In the genomic region with DNA sequence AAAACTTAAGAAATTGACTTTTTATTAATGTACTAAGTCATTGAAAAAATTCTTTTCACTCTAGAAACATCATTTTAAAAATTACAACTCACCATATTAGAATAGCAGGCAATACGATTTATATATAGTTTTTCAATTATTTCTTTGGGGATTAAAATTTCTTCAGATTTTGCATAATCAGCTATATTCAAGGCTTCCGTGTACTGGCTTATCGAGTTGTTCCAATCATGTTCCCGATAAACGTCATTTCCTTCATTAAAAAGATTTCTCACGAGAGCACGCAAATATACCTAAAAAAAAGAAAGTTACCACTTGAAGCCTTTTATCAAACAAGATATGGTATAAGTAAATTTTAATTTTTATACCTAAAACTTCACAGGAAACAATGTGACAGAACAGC, we compare ENCODE assay signal across 18 cellular contexts. TPM values are rescaled to one million over a fixed set of nuclear protein-coding genes. Genes with fewer than 3 reads are reported as not detected.
DNase-seq lines count a peak whose midpoint lies in the region; ATAC-seq, FAIRE-seq and TF ChIP-seq lines count a peak whose summit lies in the region.
"Had no signal": no experiment of that assay in that cellular context is flagged by ENCODE, and none has a peak within 500 bp of the region (broad histone marks: within the 10 kb centered on the region; RNA-seq: fewer than 3 reads in every experiment).

No MANE protein-coding gene starts in this region.

- no peak overlapping the region for H3K27ac ChIP-seq in A549
- H3K27ac ChIP-seq in foreskin keratinocyte = no peak overlapping the region
- H3K27ac ChIP-seq in ovary = no peak overlapping the region
- H3K27ac ChIP-seq: GM23248 had no signal

- ATAC-seq in A549 = no peak
- ATAC-seq in T-helper 17 cell = no peak
- ATAC-seq in foreskin keratinocyte = no peak
- ATAC-seq: CD8-positive, alpha-beta T cell had no signal

- H3K27me3 ChIP-seq in foreskin keratinocyte (no peaks in the 10 kb centered on the region), ovary (no peaks in the 10 kb centered on the region)

- TF ChIP-seq POLR2A in A549 (IDR thresholded peaks at IDR 0.05; ENCODE audit: low read length) = no peak
- TF ChIP-seq POLR2A in ovary (IDR thresholded peaks at IDR 0.05) = no peak

- H3K9me3 ChIP-seq in A549 = no peaks in the 10 kb centered on the region
- no peaks in the 10 kb centered on the region for H3K9me3 ChIP-seq in T-helper 17 cell (ENCODE audit: control insufficient read depth, low read length, poor library complexity, severe bottlenecking)
- no peaks in the 10 kb centered on the region for H3K9me3 ChIP-seq in ovary
- H3K9me3 ChIP-seq: Caco-2 had no signal

- WGBS in A549 (ENCODE audit: missing lambda C conversion rate) = 92% methylated on average over 7 of the region's 7 CpGs
- WGBS in ovary, 3 donors = 95 to 97% (median 96%) methylated on average over 7 of the region's 7 CpGs

- H3K4me3 ChIP-seq in A549 (no peak overlapping the region), ovary (no peak overlapping the region)
- H3K4me3 ChIP-seq: GM23248 had no signal

- TF ChIP-seq CTCF in A549 (IDR thresholded peaks at IDR 0.05) (no peak), foreskin keratinocyte (conservative IDR thresholded peaks at IDR 0.05) (no peak), GM20000 (IDR thresholded peaks at IDR 0.05; ENCODE audit: extremely low read depth, missing control alignments) (no peak), ovary (IDR thresholded peaks at IDR 0.05) (no peak)

- H3K27me3 Mint-ChIP-seq in T-helper 17 cell = no peaks in the 10 kb centered on the region

- no peaks in the 10 kb centered on the region for H3K36me3 Mint-ChIP-seq in T-helper 17 cell (ENCODE audit: low read depth)

- H3K27ac Mint-ChIP-seq in T-helper 17 cell = peak overlapping the region; percentile 83
- H3K27ac Mint-ChIP-seq: CD8-positive, alpha-beta T cell had no signal

- H3K4me1 ChIP-seq in A549 (peaks cover 11% of the 10 kb centered on the region), foreskin keratinocyte (peaks cover 35% of the 10 kb centered on the region), ovary (ENCODE audit: insufficient read depth) (peaks cover 16% of the 10 kb centered on the region)

- no peak for DNase-seq in A549 (ENCODE audit: low read depth in 1 of 2, low spot score in 1 of 2)
- DNase-seq in T-helper 17 cell = no peak
- DNase-seq in foreskin keratinocyte = no peak
- DNase-seq in GM20000 (ENCODE audit: low spot score) = no peak
- no peak for DNase-seq in ovary
- DNase-seq: 8988T; C1 segment of cervical spinal cord; Caco-2; CD8-positive, alpha-beta T cell; DMS153; DND-41; GDM1; GM23248; H7; HCEC 1CT had no signal

- peaks cover 20% of the 10 kb centered on the region for H3K4me1 Mint-ChIP-seq in T-helper 17 cell

- CTCF ChIA-PET in A549 (lab: Yijun Ruan, JAX) = interaction anchor here (5.0 kb wide), 1 partner anchor 17 kb away, joined by 31 read pairs; a partner anchor contains a TSS

- no peak overlapping the region for H3K4me2 ChIP-seq in A549

- no peak for TF ChIP-seq RAD21 in A549 (conservative IDR thresholded peaks at IDR 0.05 in 1 of 2, IDR thresholded peaks at IDR 0.05 in 1 of 2)

- H3K4me3 Mint-ChIP-seq in T-helper 17 cell = no peak overlapping the region
- H3K4me3 Mint-ChIP-seq: CD8-positive, alpha-beta T cell had no signal

- no peaks in the 10 kb centered on the region for H3K36me3 ChIP-seq in ovary

- POLR2A ChIA-PET in A549 (lab: Yijun Ruan, JAX) = no interaction called here

- TF ChIP-seq EP300 in A549 (IDR thresholded peaks at IDR 0.05) = no peak
- TF ChIP-seq EP300 in ovary (IDR thresholded peaks at IDR 0.05) = no peak

- FAIRE-seq in A549 (lab: Jason Lieb, UNC) (no peak), G401.6 (lab: Jason Lieb, UNC) (peak; percentile 30)
- FAIRE-seq: GM12892, H1 had no signal

- intact Hi-C loops in ovary (cut with DNase I) = no loop called here

TF ChIP-seq in A549, 52 proteins besides CTCF, POLR2A, EP300 and RAD21:
- TF ChIP-seq EHF (CRISPR knock-in tag; IDR thresholded peaks at IDR 0.05) (no peak), MAFK (IDR thresholded peaks at IDR 0.05; ENCODE audit: partially characterized antibody) (peak; percentile 88)

RNA-seq across cellular contexts. Expression of a gene that starts 18.0 kb away (rescaled TPM):
- 41.5 and 55.1 TPM in 2 replicates for polyA plus RNA-seq in A549 (2011; rRNA removed)
- 23.6 and 25.7 TPM in 2 replicates for polyA plus RNA-seq in A549 (2012; cell fraction: cytosol; rRNA removed)
- polyA plus RNA-seq in A549 (2012; cell fraction: nucleus; rRNA removed) = 15.1 and 25.0 TPM in 2 replicates
- 33.8 to 39.1 TPM (median 36.8 TPM) in 3 replicates for polyA plus RNA-seq in A549 (2017; fragmentation: RNase III; extraction: RNeasy Plus Mini Kit Qiagen cat#74134 plus additional on column Dnase treatment)
- polyA minus RNA-seq in A549 (2011; rRNA and poly(A)+ RNA removed) = 18.5 and 23.6 TPM in 2 replicates
- 100 to 1,000 TPM; 111 to 117 TPM for total RNA-seq in T-helper 17 cell
- 49.6 and 50.8 TPM in 2 replicates for total RNA-seq in foreskin keratinocyte
- polyA plus RNA-seq in foreskin keratinocyte = 26.4 and 27.3 TPM in 2 replicates
- 10 to 100 TPM; 42.1 to 60.9 (median 50.7) TPM for total RNA-seq in ovary
- polyA plus RNA-seq in ovary = 10 to 100 TPM; 34.9 to 57.6 TPM

RNA-seq across cellular contexts. Expression of a gene that starts 36.4 kb away (rescaled TPM):
- polyA plus RNA-seq in A549 (2011; rRNA removed) (42.4 and 45.1 TPM in 2 replicates), A549 (2017; fragmentation: RNase III; extraction: RNeasy Plus Mini Kit Qiagen cat#74134 plus additional on column Dnase treatment) (22.7 to 26.3 TPM (median 24.1 TPM) in 3 replicates), foreskin keratinocyte (34.4 and 39.5 TPM in 2 replicates), ovary (10 to 100 TPM; 35.1 to 39.2 TPM)
- polyA plus RNA-seq in A549 (2012; cell fraction: cytosol; rRNA removed) = 39.8 and 46.9 TPM in 2 replicates
- polyA plus RNA-seq in A549 (2012; cell fraction: nucleus; rRNA removed) = 39.6 and 47.5 TPM in 2 replicates
- polyA minus RNA-seq in A549 (2011; rRNA and poly(A)+ RNA removed) = 28.4 and 40.2 TPM in 2 replicates
- total RNA-seq in T-helper 17 cell (100 to 1,000 TPM in 1 of 2 donors, 10 to 100 TPM in 1; 87.5 to 103 TPM), foreskin keratinocyte (38.9 and 41.5 TPM in 2 replicates), ovary (10 to 100 TPM; 32.3 to 48.6 (median 40.6) TPM)
